8 cellular contexts compared by ENCODE assay signal in genomic region chr5:140261403-140262171, GRCh38. TPM values are rescaled to one million over a fixed set of nuclear protein-coding genes. Genes with fewer than 3 reads are reported as not detected.
DNase-seq lines count a peak whose midpoint lies in the region; ATAC-seq and TF ChIP-seq lines count a peak whose summit lies in the region.

No MANE protein-coding gene starts in this region.

- H3K4me3 ChIP-seq in AG04450 (ENCODE audit: low read depth, low read length): 0 out of 2 replicates have a peak overlapping the region, but pooled peaks have one; percentile 5
- H3K4me3 ChIP-seq in epithelial cell of esophagus (ENCODE audit: low read length): no peak overlapping the region

- POLR2A ChIA-PET in AG04450 (lab: Yijun Ruan, JAX) (interaction anchor here (0.7 to 1.3 kb wide), 4 partner anchors 10 to 85 kb away, joined by 3 to 6 read pairs (median 4); partner anchors contain the start of gene HBEGF), HEK293T (lab: Yijun Ruan, JAX) (interaction anchor here (0.6 to 1.6 kb wide), 5 partner anchors 35 to 140 kb away, joined by 3 to 10 read pairs (median 4); partner anchors contain the start of genes ANKHD1, HBEGF and PFDN1)

- ATAC-seq in GM21529 (IDR thresholded peaks at IDR 0.05; ENCODE audit: unreplicated experiment): no peak

- peak; percentile 72 for DNase-seq in AG04450 (ENCODE audit: low read depth, low spot score)
- peak; percentile 75 for DNase-seq in HEK293T (ENCODE audit: extremely low spot score)
- DNase-seq in SK-MEL-5 (ENCODE audit: low read depth, low spot score): peak; percentile 91
- DNase-seq in epithelial cell of esophagus (ENCODE audit: low read depth): peak; percentile 89
- DNase-seq in mucosa of gallbladder (ENCODE audit: low spot score): peak; percentile 87
- DNase-seq in NCI-H187 treated with DMSO at 0.1 percent for 48 hours (lab: John Stamatoyannopoulos, UW): no peak
- DNase-seq in stimulated activated CD4-positive, alpha-beta T cell treated with anti-CD3 and anti-CD28 coated beads, Interleukin-4, amount 100 ng/mL, for 4 hours: no peak

- H3K27ac ChIP-seq in AG04450 (ENCODE audit: low read depth, low read length): no peak overlapping the region

- CTCF ChIA-PET in AG04450 (lab: Charles Lee) (interaction anchor here (0.6 to 8.2 kb wide), 12 partner anchors 9 to 111 kb away, joined by 3 to 98 read pairs (median 4); partner anchors contain the start of gene HBEGF), HEK293T (lab: Yijun Ruan, JAX) (interaction anchor here (0.7 to 3.4 kb wide), 8 partner anchors 10 to 102 kb away, joined by 3 to 26 read pairs (median 4); partner anchors contain the start of gene HBEGF)

- in situ Hi-C loops in SK-MEL-5 (cut with HindIII; ENCODE audit: low pct_unique_long_range_greater_than_20kb, low sequenced_read_pairs): no loop called here

- no peaks in the 10 kb centered on the region for H3K27me3 ChIP-seq in AG04450 (ENCODE audit: control insufficient read depth, insufficient read depth, low read length)

- H3K9me3 ChIP-seq in AG04450 (ENCODE audit: control insufficient read depth, insufficient read depth, low read length): no peaks in the 10 kb centered on the region

- TF ChIP-seq CTCF in AG04450 (IDR thresholded peaks at IDR 0.05; ENCODE audit: low read depth, low read length) (peak; percentile 19; the same call in 1 of the 2 replicates), epithelial cell of esophagus (IDR thresholded peaks at IDR 0.05; ENCODE audit: insufficient read depth, low read depth, low read length, missing control alignments) (no peak)

TF ChIP-seq in HEK293T, 16 proteins besides CTCF, POLR2A, EP300 and RAD21:
- no peak for TF ChIP-seq NFRKB (IDR thresholded peaks at IDR 0.05)
- TF ChIP-seq ZNF384 (IDR thresholded peaks at IDR 0.05): 0 out of 2 replicates have a peak, but pooled peaks have one; percentile 3
- TF ChIP-seq PKNOX1 (IDR thresholded peaks at IDR 0.05): 0 out of 2 replicates have a peak, but pooled peaks have one; percentile 20

RNA-seq across cellular contexts. Expression of gene PFDN1, which starts 41.3 kb away (rescaled TPM):
- 112 TPM in 2 replicates for polyA plus RNA-seq in AG04450 (2011; rRNA removed)
- 63.8 and 90.4 TPM in 2 replicates for polyA minus RNA-seq in AG04450 (2011; rRNA and poly(A)+ RNA removed)
- total RNA-seq in SK-MEL-5 (2014; rRNA removed; shearing (Covaris generic)): 68.3 and 82.2 TPM in 2 replicates
- 97.2 and 111 TPM in 2 replicates for polyA plus RNA-seq in SK-MEL-5 (2015; cell fraction: cytosol; rRNA removed)
- polyA plus RNA-seq in SK-MEL-5 (2015; cell fraction: nucleus; rRNA removed): 20.0 and 38.5 TPM in 2 replicates
- 41.8 TPM for total RNA-seq in mucosa of gallbladder

Comparison
In these comparisons a context has a peak if more than half of its experiments do, and no peak if none do; other contexts are left out.
1. DNase-seq: peak in AG04450 (single experiment), HEK293T (single experiment), SK-MEL-5 (single experiment), epithelial cell of esophagus (single experiment) and mucosa of gallbladder (single experiment); none in NCI-H187 treated with DMSO at 0.1 percent for 48 hours (single experiment) and stimulated activated CD4-positive, alpha-beta T cell treated with anti-CD3 and anti-CD28 coated beads, Interleukin-4, amount 100 ng/mL, for 4 hours (0 of 2).